Comparison of ENCODE assay signal across 1 cellular context in genomic region chr4:6278801-6279197, GRCh38.
TF ChIP-seq lines count a peak whose summit lies in the region.

No MANE protein-coding gene starts in this region.

TF ChIP-seq in GM12878, 131 proteins besides CTCF, POLR2A, EP300 and RAD21 (continued from another document):
- TF ChIP-seq RELB (IDR thresholded peaks at IDR 0.05; ENCODE audit: low read depth) = peak; percentile 62
- TF ChIP-seq MEF2A (IDR thresholded peaks at IDR 0.05; ENCODE audit: insufficient read depth, low read depth, low read length) = no peak
- no peak for TF ChIP-seq ZNF207 (IDR thresholded peaks at IDR 0.05; ENCODE audit: borderline replicate concordance)
TF ChIP-seq in GM12878: peak in this region for 17.
